Comparison of ENCODE assay signal across 8 cellular contexts in genomic region chr1:31704261-31705079, GRCh38. TPM values are rescaled to one million over a fixed set of nuclear protein-coding genes. Genes with fewer than 3 reads are reported as not detected.
A peak's percentile ranks its signal among the peaks of the same experiment; 100 is the strongest.
DNase-seq lines count a peak whose midpoint lies in the region; ATAC-seq and TF ChIP-seq lines count a peak whose summit lies in the region.

No MANE protein-coding gene starts in this region.

- peaks cover 35% of the 10 kb centered on the region for H3K4me1 Mint-ChIP-seq in activated CD4-positive, alpha-beta T cell treated with anti-CD3 and anti-CD28 coated beads, Interleukin-2, amount 10 ng/mL, durations not matched to agents 24 days and 14 days
- H3K4me1 Mint-ChIP-seq in immature natural killer cell = peaks cover 59 to 69% of the 10 kb centered on the region in 2 donors

- no peaks in the 10 kb centered on the region for H3K36me3 Mint-ChIP-seq in activated CD4-positive, alpha-beta T cell treated with anti-CD3 and anti-CD28 coated beads, Interleukin-2, amount 10 ng/mL, durations not matched to agents 24 days and 14 days (ENCODE audit: low read depth)
- H3K36me3 Mint-ChIP-seq in immature natural killer cell = no peaks in the 10 kb centered on the region

- H3K9me3 ChIP-seq in ascending aorta = no peaks in the 10 kb centered on the region
- no peaks in the 10 kb centered on the region for H3K9me3 ChIP-seq in testis

- H3K27ac Mint-ChIP-seq in activated CD4-positive, alpha-beta T cell treated with anti-CD3 and anti-CD28 coated beads, Interleukin-2, amount 10 ng/mL, durations not matched to agents 24 days and 14 days = peak overlapping the region; percentile 71
- peak overlapping the region in 5 of 6 donors; percentile 7 to 75 (median 29) for H3K27ac Mint-ChIP-seq in immature natural killer cell

- H3K27ac ChIP-seq in ascending aorta (peak overlapping the region; percentile 90 to 94), testis (peak overlapping the region; percentile 69 to 82)

- no peak for DNase-seq in activated CD4-positive, alpha-beta T cell treated with anti-CD3 and anti-CD28 coated beads, Interleukin-2, amount 10 ng/mL, durations not matched to agents 24 days and 14 days
- DNase-seq in activated CD4-positive, alpha-beta T cell treated with anti-CD3 and anti-CD28 coated beads, Interleukin-2, amount 50 U/mL, for 48 hours = no peak
- DNase-seq in ascending aorta (ENCODE audit: low spot score in 2 of 2) = peak in 1 of 2 donors; percentile 78
- no peak for DNase-seq in immature natural killer cell
- DNase-seq in testis = peak; percentile 43
- DNase-seq in NCI-H226 = no peak

- ATAC-seq in HG03045 (IDR thresholded peaks at IDR 0.05; ENCODE audit: unreplicated experiment) (no peak), GM21367 (IDR thresholded peaks at IDR 0.05; ENCODE audit: unreplicated experiment) (no peak)

- H3K36me3 ChIP-seq in ascending aorta = peaks cover 2 to 3% of the 10 kb centered on the region in 2 donors
- no peaks in the 10 kb centered on the region for H3K36me3 ChIP-seq in testis (ENCODE audit: low read depth, missing control alignments)

- peaks cover 39% of the 10 kb centered on the region for H3K27me3 Mint-ChIP-seq in activated CD4-positive, alpha-beta T cell treated with anti-CD3 and anti-CD28 coated beads, Interleukin-2, amount 10 ng/mL, durations not matched to agents 24 days and 14 days
- H3K27me3 Mint-ChIP-seq in immature natural killer cell (ENCODE audit: low read depth in 3 of 3) = peaks cover 4 to 15% (median 13%) of the 10 kb centered on the region in 3 donors

- H3K4me3 Mint-ChIP-seq in activated CD4-positive, alpha-beta T cell treated with anti-CD3 and anti-CD28 coated beads, Interleukin-2, amount 10 ng/mL, durations not matched to agents 24 days and 14 days = peak overlapping the region; percentile 62
- peak overlapping the region; percentile 28 to 73 (median 56) for H3K4me3 Mint-ChIP-seq in immature natural killer cell

- H3K4me1 ChIP-seq in ascending aorta (peaks cover 8 to 60% of the 10 kb centered on the region in 2 donors), testis (peaks cover 30% of the 10 kb centered on the region)

- peak overlapping the region; percentile 47 to 65 for H3K4me3 ChIP-seq in ascending aorta
- H3K4me3 ChIP-seq in testis = peak overlapping the region; percentile 49 to 52

- H3K27me3 ChIP-seq in ascending aorta (no peaks in the 10 kb centered on the region), testis (no peaks in the 10 kb centered on the region)

- 3 to 14% methylated on average over 14 to 20 of the region's 20 CpGs for WGBS in testis, 2 donors

- intact Hi-C loops in activated CD4-positive, alpha-beta T cell treated with anti-CD3 and anti-CD28 coated beads, Interleukin-2, amount 10 ng/mL, durations not matched to agents 24 days and 14 days (cut with micrococcal nuclease) = no loop called here
- intact Hi-C loops in ascending aorta (cut with DNase I) (loop anchor here (1.0 to 2.0 kb wide), 3 partner anchors 34 to 58 kb away; no protein-coding TSS in a partner anchor), testis (cut with DNase I; ENCODE audit: low total_unique reads) (no loop called here)

- H3K9me3 Mint-ChIP-seq in activated CD4-positive, alpha-beta T cell treated with anti-CD3 and anti-CD28 coated beads, Interleukin-2, amount 10 ng/mL, durations not matched to agents 24 days and 14 days = no peaks in the 10 kb centered on the region
- no peaks in the 10 kb centered on the region for H3K9me3 Mint-ChIP-seq in immature natural killer cell

- TF ChIP-seq POLR2A in testis (IDR thresholded peaks at IDR 0.05) = no peak

- TF ChIP-seq CTCF in ascending aorta (IDR thresholded peaks at IDR 0.05) = no peak
- TF ChIP-seq CTCF in testis (IDR thresholded peaks at IDR 0.05) = no peak

RNA-seq across cellular contexts. Expression of gene COL16A1, which starts 0.7 kb away (rescaled TPM):
- not detected in 2 replicates for total RNA-seq in activated CD4-positive, alpha-beta T cell treated with anti-CD3 and anti-CD28 coated beads, Interleukin-2, amount 10 ng/mL, durations not matched to agents 24 days and 14 days
- 339 TPM for total RNA-seq in ascending aorta
- polyA plus RNA-seq in immature natural killer cell = not detected
- 100 to 1,000 TPM; 101 to 120 TPM for total RNA-seq in testis
- 96.4 TPM for polyA plus RNA-seq in testis (ENCODE audit: insufficient read depth, low read depth, low replicate concordance)

RNA-seq across cellular contexts. Expression of gene ADGRB2, which starts 59.7 kb away (rescaled TPM):
- total RNA-seq in activated CD4-positive, alpha-beta T cell treated with anti-CD3 and anti-CD28 coated beads, Interleukin-2, amount 10 ng/mL, durations not matched to agents 24 days and 14 days = 0.40 and 0.45 TPM in 2 replicates
- total RNA-seq in ascending aorta (1.9 TPM), testis (10 to 100 TPM; 15.7 to 18.0 TPM)
- polyA plus RNA-seq in immature natural killer cell (1 to 10 TPM in 1 of 3 donors, under 1 TPM in 1, not detected in 1; 0.36 to 2.1 TPM), testis (ENCODE audit: insufficient read depth, low read depth, low replicate concordance) (11.8 TPM)

RNA-seq across cellular contexts. Expression of gene PEF1, which starts 59.8 kb away (rescaled TPM):
- total RNA-seq in activated CD4-positive, alpha-beta T cell treated with anti-CD3 and anti-CD28 coated beads, Interleukin-2, amount 10 ng/mL, durations not matched to agents 24 days and 14 days = 64.0 and 64.4 TPM in 2 replicates
- total RNA-seq in ascending aorta (340 TPM), testis (100 to 1,000 TPM in 1 of 2 donors, 10 to 100 TPM in 1; 73.5 to 124 TPM)
- polyA plus RNA-seq in immature natural killer cell (100 to 1,000 TPM; 108 to 224 (median 119) TPM), testis (ENCODE audit: insufficient read depth, low read depth, low replicate concordance) (81.4 TPM)

Comparison
In these comparisons a context has a peak if more than half of its experiments do, and no peak if none do; other contexts are left out.
1. RNA of gene COL16A1, which starts 0.7 kb away (total RNA-seq): 339 TPM in ascending aorta (single experiment) and 101 to 120 TPM in testis; not detected in activated CD4-positive, alpha-beta T cell treated with anti-CD3 and anti-CD28 coated beads, Interleukin-2, amount 10 ng/mL, durations not matched to agents 24 days and 14 days; every median in the first group is over 100 times any median in the second.